Comparison of ENCODE assay signal across 22 cellular contexts in genomic region chr2:230179907-230180306, GRCh38.
"Had no signal": no experiment of that assay in that cellular context is flagged by ENCODE, and none has a peak within 500 bp of the region (broad histone marks: within the 10 kb centered on the region; RNA-seq: fewer than 3 reads in every experiment).

No MANE protein-coding gene starts in this region.

- DNase-seq: activated CD4-positive, alpha-beta T cell treated with anti-CD3 and anti-CD28 coated beads for 4 hours; activated CD4-positive, alpha-beta T cell treated with anti-CD3 and anti-CD28 coated beads, Interleukin-2, amount 50 U/mL, for 48 hours; activated CD4-positive, CD25-positive, alpha-beta regulatory T cell; activated CD8-positive, alpha-beta memory T cell treated with anti-CD3 and anti-CD28 coated beads, Interleukin-2, amount 50 U/mL, for 48 hours; activated naive CD4-positive, alpha-beta T cell treated with Interleukin-2 at 50 U/mL for 16 hours; activated naive CD8-positive, alpha-beta T cell treated with anti-CD3 and anti-CD28 coated beads for 36 hours; activated T-cell treated with anti-CD3 and anti-CD28 coated beads, Interleukin-2, amount 50 U/mL, for 4 hours; central memory CD4-positive, alpha-beta T cell; dermis blood vessel endothelial cell; effector memory CD4-positive, alpha-beta T cell; glutamatergic neuron; islet precursor cell; left cardiac atrium; mesenchymal stem cell; mucosa of descending colon; retina; stimulated activated CD4-positive, alpha-beta T cell treated with anti-CD3 and anti-CD28 coated beads, Interleukin-2, amount 100 ng/mL, for 48 hours; stimulated activated CD8-positive, alpha-beta memory T cell treated with anti-CD3 and anti-CD28 coated beads, Interleukin-4, amount 100 ng/mL, for 48 hours; stimulated activated naive CD8-positive, alpha-beta T cell treated with anti-CD3 and anti-CD28 coated beads, Interleukin-15, Interleukin-2, amounts not matched to agents 100 U/mL and 50 U/mL, for 24 hours; upper lobe of left lung had no signal

- H2AFZ ChIP-seq: hepatocyte had no signal

- H3K4me1 ChIP-seq: esophagus muscularis mucosa, upper lobe of left lung had no signal

- ATAC-seq: activated T-cell treated with anti-CD3 and anti-CD28 coated beads, Interleukin-2, amount 50 U/mL, for 4 hours; left cardiac atrium; mucosa of descending colon; stimulated activated naive CD8-positive, alpha-beta T cell treated with anti-CD3 and anti-CD28 coated beads, Interleukin-15, Interleukin-2, amounts not matched to agents 100 U/mL and 50 U/mL, for 24 hours had no signal

- H3K27ac ChIP-seq: esophagus muscularis mucosa, hepatocyte, upper lobe of left lung had no signal

- H3K9me3 ChIP-seq: esophagus muscularis mucosa, mucosa of descending colon, upper lobe of left lung had no signal

- H3K4me2 ChIP-seq: hepatocyte had no signal

- H3K4me3 ChIP-seq: esophagus muscularis mucosa, hepatocyte, mucosa of descending colon, upper lobe of left lung had no signal

- H3K27me3 ChIP-seq: esophagus muscularis mucosa, hepatocyte, upper lobe of left lung had no signal
